In genomic region chr2:240238786-240239185, GRCh38 we compare ENCODE assay signal across 24 cellular contexts.
DNase-seq lines count a peak whose midpoint lies in the region; ATAC-seq, FAIRE-seq and TF ChIP-seq lines count a peak whose summit lies in the region.
"Had no signal": no experiment of that assay in that cellular context is flagged by ENCODE, and none has a peak within 500 bp of the region (broad histone marks: within the 10 kb centered on the region; RNA-seq: fewer than 3 reads in every experiment).

No MANE protein-coding gene starts in this region.

- TF ChIP-seq CTCF in astrocyte (IDR thresholded peaks at IDR 0.05; ENCODE audit: insufficient read depth, low read depth, low read length) (no peak), tibial artery (IDR thresholded peaks at IDR 0.05) (no peak)

- peak overlapping the region; percentile 68 for H3K4me2 ChIP-seq in astrocyte (ENCODE audit: low read length)
- H3K4me2 ChIP-seq: KMS-11 had no signal

- CTCF ChIA-PET in activated CD8-positive, alpha-beta memory T cell treated with anti-CD3 and anti-CD28 coated beads, Interleukin-2, amount 10 ng/mL, durations not matched to agents 7 days and 5 days (lab: Charles Lee): no interaction called here

- peak overlapping the region; percentile 51 for H3K27ac ChIP-seq in astrocyte (ENCODE audit: low read depth, low read length)
- H3K27ac ChIP-seq in tibial artery: peak overlapping the region; percentile 36 to 72
- H3K27ac ChIP-seq: C4-2B, KMS-11 had no signal

- DNase-seq in activated CD8-positive, alpha-beta memory T cell treated with anti-CD3 and anti-CD28 coated beads, Interleukin-2, amount 50 U/mL, for 48 hours: peak; percentile 18
- DNase-seq in activated CD8-positive, alpha-beta memory T cell treated with anti-CD3 and anti-CD28 coated beads, Interleukin-2, amount 10 ng/mL, durations not matched to agents 7 days and 5 days: no peak
- DNase-seq in astrocyte (ENCODE audit: low read depth) (no peak), islet precursor cell (peak; percentile 35), tibial artery (no peak), NCI-H2029 (lab: John Stamatoyannopoulos, UW) (no peak), 8988T (no peak)
- DNase-seq: CD8-positive, alpha-beta memory T cell; DMS53; GDM1; NCI-H1105; NCI-H2081; NCI-H2171 treated with DMSO at 0.1 percent for 48 hours; NCI-H446; NCI-H526; OCI-M1; Right ventricle myocardium superior had no signal

- H3K9me3 ChIP-seq in astrocyte (ENCODE audit: insufficient read depth, low read depth, low read length) (no peaks in the 10 kb centered on the region), tibial artery (no peaks in the 10 kb centered on the region)

- H3K36me3 Mint-ChIP-seq in activated CD8-positive, alpha-beta memory T cell treated with anti-CD3 and anti-CD28 coated beads, Interleukin-2, amount 10 ng/mL, durations not matched to agents 7 days and 5 days: no peaks in the 10 kb centered on the region
- H3K36me3 Mint-ChIP-seq in astrocyte (ENCODE audit: low read depth, unreplicated experiment): no peaks in the 10 kb centered on the region
- H3K36me3 Mint-ChIP-seq: CD8-positive, alpha-beta memory T cell had no signal

- no peak for FAIRE-seq in astrocyte (lab: Jason Lieb, UNC)
- FAIRE-seq: D721Med, GM18507, H1 had no signal

- no peak for ATAC-seq in activated CD8-positive, alpha-beta memory T cell treated with anti-CD3 and anti-CD28 coated beads, Interleukin-2, amount 10 ng/mL, durations not matched to agents 7 days and 5 days
- no peak for ATAC-seq in GM19324 (IDR thresholded peaks at IDR 0.05; ENCODE audit: low FRiP score, unreplicated experiment)
- ATAC-seq: HCT116 had no signal

- H3K4me3 Mint-ChIP-seq in activated CD8-positive, alpha-beta memory T cell treated with anti-CD3 and anti-CD28 coated beads, Interleukin-2, amount 10 ng/mL, durations not matched to agents 7 days and 5 days: no peak overlapping the region
- H3K4me3 Mint-ChIP-seq in astrocyte (ENCODE audit: unreplicated experiment): no peak overlapping the region
- H3K4me3 Mint-ChIP-seq: CD8-positive, alpha-beta memory T cell had no signal

- no peak overlapping the region for H2AFZ ChIP-seq in astrocyte (ENCODE audit: low read depth, low read length)

- no peak overlapping the region for H3K4me3 ChIP-seq in astrocyte (ENCODE audit: insufficient read depth, low read depth, low read length)
- H3K4me3 ChIP-seq in tibial artery: no peak overlapping the region

- no peaks in the 10 kb centered on the region for H3K9me3 Mint-ChIP-seq in activated CD8-positive, alpha-beta memory T cell treated with anti-CD3 and anti-CD28 coated beads, Interleukin-2, amount 10 ng/mL, durations not matched to agents 7 days and 5 days (ENCODE audit: low read depth)
- no peaks in the 10 kb centered on the region for H3K9me3 Mint-ChIP-seq in astrocyte (ENCODE audit: unreplicated experiment)
- H3K9me3 Mint-ChIP-seq: CD8-positive, alpha-beta memory T cell had no signal

- no peaks in the 10 kb centered on the region for H3K79me2 ChIP-seq in astrocyte (ENCODE audit: insufficient read depth, low read length)

- H3K27ac Mint-ChIP-seq in activated CD8-positive, alpha-beta memory T cell treated with anti-CD3 and anti-CD28 coated beads, Interleukin-2, amount 10 ng/mL, durations not matched to agents 7 days and 5 days: no peak overlapping the region
- H3K27ac Mint-ChIP-seq in astrocyte (ENCODE audit: unreplicated experiment): no peak overlapping the region
- H3K27ac Mint-ChIP-seq: CD8-positive, alpha-beta memory T cell had no signal

- peaks cover 10% of the 10 kb centered on the region for H3K27me3 Mint-ChIP-seq in activated CD8-positive, alpha-beta memory T cell treated with anti-CD3 and anti-CD28 coated beads, Interleukin-2, amount 10 ng/mL, durations not matched to agents 7 days and 5 days
- peaks cover 5% of the 10 kb centered on the region for H3K27me3 Mint-ChIP-seq in astrocyte (ENCODE audit: low read depth, unreplicated experiment)

- H4K20me1 ChIP-seq in astrocyte (ENCODE audit: insufficient read depth, low read length): no peaks in the 10 kb centered on the region

- H3K9ac ChIP-seq in astrocyte (ENCODE audit: low read length): no peak overlapping the region
- H3K9ac ChIP-seq: KMS-11 had no signal

- H3K4me1 ChIP-seq in astrocyte (ENCODE audit: insufficient read depth, low read length): peaks cover 9% of the 10 kb centered on the region
- peaks cover 0 to 44% (median 25%) of the 10 kb centered on the region in 4 donors for H3K4me1 ChIP-seq in tibial artery

- H3K4me1 Mint-ChIP-seq in activated CD8-positive, alpha-beta memory T cell treated with anti-CD3 and anti-CD28 coated beads, Interleukin-2, amount 10 ng/mL, durations not matched to agents 7 days and 5 days: peaks cover 2% of the 10 kb centered on the region
- peaks cover 15% of the 10 kb centered on the region for H3K4me1 Mint-ChIP-seq in astrocyte (ENCODE audit: low read depth, unreplicated experiment)

- intact Hi-C loops in tibial artery (cut with DNase I; ENCODE audit: low total_unique reads): loop anchor here (10.0 kb wide), 1 partner anchor 326 kb away; the partner anchor contains the start of genes DUSP28 and RNPEPL1

- H3K36me3 ChIP-seq in astrocyte (ENCODE audit: insufficient read depth, low read length) (no peaks in the 10 kb centered on the region), tibial artery (no peaks in the 10 kb centered on the region)

- H3K27me3 ChIP-seq in astrocyte (ENCODE audit: insufficient read depth, low read length) (no peaks in the 10 kb centered on the region), tibial artery (no peaks in the 10 kb centered on the region)

Comparison
In these comparisons a context has a peak if more than half of its experiments do, and no peak if none do; other contexts are left out.
1. DNase-seq: peak in activated CD8-positive, alpha-beta memory T cell treated with anti-CD3 and anti-CD28 coated beads, Interleukin-2, amount 50 U/mL, for 48 hours (single experiment) and islet precursor cell (single experiment); none in activated CD8-positive, alpha-beta memory T cell treated with anti-CD3 and anti-CD28 coated beads, Interleukin-2, amount 10 ng/mL, durations not matched to agents 7 days and 5 days (single experiment), astrocyte (single experiment), tibial artery (0 of 2), NCI-H2029 (single experiment) and 8988T (single experiment).